Comparison of ENCODE assay signal across 26 cellular contexts in genomic region chr22:19979712-19980493, GRCh38.
"Had no signal": no experiment of that assay in that cellular context is flagged by ENCODE, and none has a peak within 500 bp of the region (broad histone marks: within the 10 kb centered on the region; RNA-seq: fewer than 3 reads in every experiment).

No MANE protein-coding gene starts in this region.

- H3K27ac ChIP-seq: ascending aorta, cardiac muscle cell, KMS-11, Peyer's patch, SK-N-MC had no signal

- H3K27me3 ChIP-seq: ascending aorta, cardiac muscle cell, Peyer's patch had no signal

- H3K4me2 ChIP-seq: KMS-11 had no signal

- H3K4me3 ChIP-seq: ascending aorta, cardiac muscle cell, Peyer's patch, SK-N-MC had no signal

- H3K36me3 ChIP-seq: Peyer's patch had no signal

- H3K9me3 ChIP-seq: ascending aorta, Peyer's patch had no signal

- ATAC-seq: activated CD8-positive, alpha-beta T cell treated with anti-CD3 and anti-CD28 coated beads, Interleukin-2, amount 10 ng/mL, durations not matched to agents 7 days and 5 days; PC-3 had no signal

- H3K9ac ChIP-seq: KMS-11 had no signal

- DNase-seq: activated CD4-positive, alpha-beta T cell treated with anti-CD3 and anti-CD28 coated beads, Interleukin-2, amount 10 ng/mL, durations not matched to agents 24 days and 14 days; activated CD4-positive, alpha-beta T cell treated with anti-CD3 and anti-CD28 coated beads, Interleukin-2, amount 50 U/mL, for 4 hours; activated CD8-positive, alpha-beta T cell treated with anti-CD3 and anti-CD28 coated beads, Interleukin-2, amount 10 ng/mL, durations not matched to agents 7 days and 5 days; activated gamma-delta T cell; activated naive CD4-positive, alpha-beta T cell treated with Interleukin-2 at 50 U/mL for 16 hours; activated naive CD8-positive, alpha-beta T cell treated with anti-CD3 and anti-CD28 coated beads, Interleukin-2, amount 10 ng/mL, durations not matched to agents 7 days and 5 days; activated T-cell treated with anti-CD3 and anti-CD28 coated beads, Interleukin-2, amount 50 U/mL, for 24 hours; amygdala; MM.1S; MV-4-11; NCI-H1092; NCI-H1436 treated with DMSO at 0.1 percent for 48 hours; NCI-H1694 treated with DMSO at 0.1 percent for 48 hours; NCI-H2029; NCI-H510A; NCI-H526; NCI-H748 treated with DMSO at 0.1 percent for 48 hours; NK-92 treated with Interleukin-12 subunit alpha and Interleukin-12 subunit beta, amount 100 ng/mL, for 24 hours; PC-3; Peyer's patch; RPMI8226; T1000 had no signal

- H3K4me1 ChIP-seq: Peyer's patch had no signal
